In genomic region chr14:70622111-70622712, GRCh38 we compare ENCODE assay signal across 8 cellular contexts. TPM values are rescaled to one million over a fixed set of nuclear protein-coding genes. Genes with fewer than 3 reads are reported as not detected.
DNase-seq lines count a peak whose midpoint lies in the region; ATAC-seq lines count a peak whose summit lies in the region.

No MANE protein-coding gene starts in this region.

- intact Hi-C loops in naive thymus-derived CD4-positive, alpha-beta T cell (cut with micrococcal nuclease) = loop anchor here (1.0 to 5.0 kb wide), 11 partner anchors 19 to 351 kb away; partner anchors contain the start of gene TTC9 (in 1 of the 2)

- peaks cover 0 to 20% (median 0%) of the 10 kb centered on the region in 5 donors for H3K27me3 Mint-ChIP-seq in naive thymus-derived CD4-positive, alpha-beta T cell

- H3K27me3 ChIP-seq in naive thymus-derived CD4-positive, alpha-beta T cell (ENCODE audit: control insufficient read depth in 2 of 2, insufficient read depth in 2 of 2, low read length in 2 of 2) = no peaks in the 10 kb centered on the region

- peak; percentile 85 for ATAC-seq in naive thymus-derived CD4-positive, alpha-beta T cell
- no peak for ATAC-seq in HG03571 (IDR thresholded peaks at IDR 0.05; ENCODE audit: unreplicated experiment)

- peak overlapping the region in 3 of 9 donors; percentile 2 to 29 (median 17) for H3K27ac Mint-ChIP-seq in naive thymus-derived CD4-positive, alpha-beta T cell

- no peak overlapping the region for H3K4me3 ChIP-seq in naive thymus-derived CD4-positive, alpha-beta T cell (ENCODE audit: low read length)

- H3K4me1 ChIP-seq in naive thymus-derived CD4-positive, alpha-beta T cell (ENCODE audit: control insufficient read depth in 2 of 2, insufficient read depth in 2 of 2, low read length in 2 of 2) = no peaks in the 10 kb centered on the region

- DNase-seq in activated gamma-delta T cell treated with Interleukin-2 at 50 U/mL for 16 hours (peak; percentile 56), activated gamma-delta T cell (lab: John Stamatoyannopoulos, UW) (no peak), NCI-H146 (lab: John Stamatoyannopoulos, UW) (peak; percentile 43), UCSD-AML1 (lab: John Stamatoyannopoulos, UW; ENCODE audit: unreplicated experiment) (peak; percentile 14), dermis microvascular lymphatic vessel endothelial cell (ENCODE audit: low read depth in 2 of 2) (peak; percentile 14 to 56), hypothalamus (lab: John Stamatoyannopoulos, UW) (no peak)
- DNase-seq in naive thymus-derived CD4-positive, alpha-beta T cell = peak in 8 of 9 donors; percentile 42 to 66 (median 56)

- H3K9me3 Mint-ChIP-seq in naive thymus-derived CD4-positive, alpha-beta T cell = peaks cover 0 to 40% (median 14%) of the 10 kb centered on the region in 11 donors

- peak overlapping the region in 1 of 10 donors; percentile 11 for H3K4me3 Mint-ChIP-seq in naive thymus-derived CD4-positive, alpha-beta T cell

- peaks cover 0 to 10% (median 6%) of the 10 kb centered on the region in 7 donors for H3K4me1 Mint-ChIP-seq in naive thymus-derived CD4-positive, alpha-beta T cell

- POLR2A ChIA-PET in naive thymus-derived CD4-positive, alpha-beta T cell (lab: Charles Lee) = interaction anchor here (0.7 to 2.1 kb wide), 5 partner anchors 12 to 199 kb away, joined by 3 to 12 read pairs (median 3); partner anchors contain the start of gene TTC9

- H3K36me3 ChIP-seq in naive thymus-derived CD4-positive, alpha-beta T cell (ENCODE audit: control insufficient read depth in 2 of 3, insufficient read depth in 3 of 3, low read length in 3 of 3) = no peaks in the 10 kb centered on the region

- CTCF ChIA-PET in naive thymus-derived CD4-positive, alpha-beta T cell (lab: Charles Lee) = interaction anchor here (0.7 to 5.0 kb wide), 16 partner anchors 10 to 862 kb away, joined by 3 to 60 read pairs (median 6); partner anchors contain the start of gene TTC9

- peaks cover 5 to 38% (median 28%) of the 10 kb centered on the region in 5 donors for H3K36me3 Mint-ChIP-seq in naive thymus-derived CD4-positive, alpha-beta T cell

- no peak overlapping the region for H3K27ac ChIP-seq in naive thymus-derived CD4-positive, alpha-beta T cell (ENCODE audit: low read depth, low read length)

- H3K9me3 ChIP-seq in naive thymus-derived CD4-positive, alpha-beta T cell (ENCODE audit: control insufficient read depth in 2 of 3, low read length in 3 of 3) = no peaks in the 10 kb centered on the region

RNA-seq across cellular contexts. Expression of gene TTC9, which starts 19.5 kb away (rescaled TPM):
- 0.13 and 0.25 TPM in 2 replicates for total RNA-seq in dermis microvascular lymphatic vessel endothelial cell
- total RNA-seq in naive thymus-derived CD4-positive, alpha-beta T cell = 10 to 100 TPM; 10.1 to 35.5 (median 14.0) TPM
- 10 to 100 TPM; 11.6 to 17.9 TPM for polyA plus RNA-seq in naive thymus-derived CD4-positive, alpha-beta T cell

RNA-seq across cellular contexts. Expression of gene MED6, which starts 21.8 kb away (rescaled TPM):
- total RNA-seq in dermis microvascular lymphatic vessel endothelial cell = 17.7 and 23.6 TPM in 2 replicates
- 10 to 100 TPM; 53.4 to 97.0 (median 67.1) TPM for total RNA-seq in naive thymus-derived CD4-positive, alpha-beta T cell
- 10 to 100 TPM; 40.3 to 40.6 TPM for polyA plus RNA-seq in naive thymus-derived CD4-positive, alpha-beta T cell

Comparison
In these comparisons a context has a peak if more than half of its experiments do, and no peak if none do; other contexts are left out.
1. DNase-seq: peak in activated gamma-delta T cell treated with Interleukin-2 at 50 U/mL for 16 hours (single experiment), NCI-H146 (single experiment), UCSD-AML1 (single experiment), dermis microvascular lymphatic vessel endothelial cell (2 of 2) and naive thymus-derived CD4-positive, alpha-beta T cell (8 of 9); none in activated gamma-delta T cell (single experiment) and hypothalamus (0 of 51).